In the genomic region with DNA sequence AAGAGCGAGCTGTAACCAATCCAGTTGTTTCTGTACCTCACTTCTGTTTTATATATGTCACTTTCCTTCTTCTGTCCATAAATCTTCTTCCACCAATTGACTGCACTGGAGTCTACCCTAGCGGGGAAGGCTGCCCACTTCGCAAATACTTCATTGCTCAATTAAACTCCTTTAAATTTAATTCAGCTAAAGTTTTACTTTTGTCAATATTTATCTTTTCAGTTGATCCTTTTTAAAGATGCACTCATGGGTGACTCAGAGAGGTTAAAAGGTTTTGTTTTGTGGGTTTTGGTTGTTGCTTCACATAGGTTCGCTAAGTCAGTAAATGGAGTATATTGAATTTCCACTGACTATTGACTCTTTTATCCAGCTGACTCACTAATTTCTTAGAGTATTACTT, we compare ENCODE assay signal across 14 cellular contexts.
DNase-seq lines count a peak whose midpoint lies in the region; ATAC-seq and TF ChIP-seq lines count a peak whose summit lies in the region.
"Had no signal": no experiment of that assay in that cellular context is flagged by ENCODE, and none has a peak within 500 bp of the region (broad histone marks: within the 10 kb centered on the region; RNA-seq: fewer than 3 reads in every experiment).

No MANE protein-coding gene starts in this region.

- peak; percentile 18 for DNase-seq in Caki2 (ENCODE audit: low read depth)
- DNase-seq in LNCaP clone FGC (ENCODE audit: low read depth), result peak; percentile 33
- peak; percentile 1 for DNase-seq in RWPE1 (ENCODE audit: low spot score)
- peak; percentile 25 for DNase-seq in fibroblast of villous mesenchyme (ENCODE audit: low read depth)
- no peak for DNase-seq in cerebellar cortex (ENCODE audit: low spot score)
- no peak for DNase-seq in NCI-H2081 (lab: John Stamatoyannopoulos, UW)
- DNase-seq in HAP-1 (ENCODE audit: low spot score in 2 of 2), result no peak
- DNase-seq: activated T-cell treated with anti-CD3 and anti-CD28 coated beads, Interleukin-2, amount 50 U/mL, for 1 hour; cortex of kidney; naive thymus-derived CD8-positive, alpha-beta T cell; NCI-H524 treated with DMSO at 0.1 percent for 48 hours; Right ventricle myocardium superior had no signal

- peaks cover 10% of the 10 kb centered on the region for H3K4me1 ChIP-seq in HAP-1

- no peaks in the 10 kb centered on the region for H3K9me3 ChIP-seq in HAP-1

- POLR2A ChIA-PET in RWPE1 (lab: Yijun Ruan, JAX; ENCODE audit: low non-redundant PET), result no interaction called here

- no peak overlapping the region for H3K27ac ChIP-seq in RWPE1

- CTCF ChIA-PET in RWPE1 (lab: Yijun Ruan, JAX), result no interaction called here

- H3K4me3 ChIP-seq in LNCaP clone FGC (ENCODE audit: low read depth, low read length) (no peak overlapping the region), fibroblast of villous mesenchyme (ENCODE audit: low read depth, low read length) (no peak overlapping the region), HAP-1 (no peak overlapping the region)

- TF ChIP-seq CTCF in LNCaP clone FGC (IDR thresholded peaks at IDR 0.05; ENCODE audit: control insufficient read depth, extremely low read depth, insufficient read depth), result no peak
- TF ChIP-seq CTCF in RWPE1 (conservative IDR thresholded peaks at IDR 0.05; ENCODE audit: low read depth), result no peak
- TF ChIP-seq CTCF in fibroblast of villous mesenchyme (IDR thresholded peaks at IDR 0.05; ENCODE audit: insufficient read depth, low read depth, low read length), result no peak

- in situ Hi-C loops in Caki2 (cut with HindIII; ENCODE audit: low pct_unique_long_range_greater_than_20kb, low sequenced_read_pairs), result no loop called here
- in situ Hi-C loops in HAP-1 (cut with MboI; ENCODE audit: low sequenced_read_pairs), result no loop called here

- no peak for ATAC-seq in HG02884 (IDR thresholded peaks at IDR 0.05; ENCODE audit: unreplicated experiment)
- ATAC-seq: naive thymus-derived CD8-positive, alpha-beta T cell; sciatic nerve had no signal

- H3K27me3 ChIP-seq in HAP-1 (ENCODE audit: low read depth), result no peaks in the 10 kb centered on the region

- no peaks in the 10 kb centered on the region for H3K36me3 ChIP-seq in HAP-1 (replicated peaks)

Comparison
In these comparisons a context has a peak if more than half of its experiments do, and no peak if none do; other contexts are left out.
1. DNase-seq: peak in Caki2 (single experiment), LNCaP clone FGC (single experiment), RWPE1 (single experiment) and fibroblast of villous mesenchyme (single experiment); none in cerebellar cortex (single experiment), NCI-H2081 (0 of 2) and HAP-1 (0 of 2).